In the genomic region with DNA sequence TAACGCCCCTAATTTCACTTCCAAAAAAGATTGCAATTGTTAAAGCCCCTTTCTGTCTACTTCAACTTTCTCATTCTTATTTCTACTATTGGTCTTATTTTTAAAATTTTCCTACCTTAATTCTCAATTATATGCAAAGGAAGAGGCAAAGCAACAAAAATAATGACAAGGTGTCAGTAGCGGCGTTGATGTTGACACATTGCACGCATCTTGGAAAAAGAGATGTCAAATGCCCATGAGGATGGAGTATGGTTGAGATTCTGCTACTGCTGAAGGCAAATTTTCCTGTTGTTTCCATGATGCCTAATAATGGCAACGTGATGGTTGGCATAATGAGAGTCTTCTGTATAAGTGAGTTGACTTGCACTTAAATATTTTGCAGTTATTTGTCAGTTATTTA, we compare ENCODE assay signal across 10 cellular contexts.
"Had no signal": no experiment of that assay in that cellular context is flagged by ENCODE, and none has a peak within 500 bp of the region (broad histone marks: within the 10 kb centered on the region; RNA-seq: fewer than 3 reads in every experiment).

No MANE protein-coding gene starts in this region.

- H3K27ac ChIP-seq: GM23248, HL-60 had no signal

- H3K4me1 ChIP-seq: HAP-1 had no signal

- H3K27me3 Mint-ChIP-seq: IgD-negative memory B cell had no signal

- H3K9me3 Mint-ChIP-seq: HFFc6 had no signal

- H2AFZ ChIP-seq: GM23248 had no signal

- DNase-seq: GM23248, GOT3, H7, HFFc6, KBM-7 had no signal

- H3K9me3 ChIP-seq: HAP-1 had no signal

- H3K4me3 Mint-ChIP-seq: HFFc6, IgD-negative memory B cell had no signal

- H3K36me3 ChIP-seq: HAP-1 had no signal

- FAIRE-seq: HepG2 had no signal

- H3K27ac Mint-ChIP-seq: HFFc6 had no signal

- H3K4me3 ChIP-seq: GM23248, HAP-1 had no signal

- ATAC-seq: HCT116, HepG2 had no signal
